ENCODE assay signal across 8 cellular contexts in genomic region chr17:4710693-4711634, GRCh38. TPM values are rescaled to one million over a fixed set of nuclear protein-coding genes. Genes with fewer than 3 reads are reported as not detected.
DNase-seq lines count a peak whose midpoint lies in the region; ATAC-seq and TF ChIP-seq lines count a peak whose summit lies in the region.

No MANE protein-coding gene starts in this region.

- no peaks in the 10 kb centered on the region for H3K27me3 ChIP-seq in A673 (replicated peaks; ENCODE audit: insufficient read depth, low read depth, low read length, poor library complexity)
- no peaks in the 10 kb centered on the region for H3K27me3 ChIP-seq in iPS-18a (ENCODE audit: control insufficient read depth, insufficient read depth, low read length)

- intact Hi-C loops in A673 (cut with micrococcal nuclease; ENCODE audit: unreplicated experiment), result no loop called here

- 6 to 20% (median 7%) methylated on average over 37 to 57 of the region's 57 CpGs for WGBS in adipose tissue, 3 donors

- peaks cover 16% of the 10 kb centered on the region for H3K4me1 ChIP-seq in A673 (ENCODE audit: insufficient read depth, low read length, poor library complexity, severe bottlenecking)
- peaks cover 13% of the 10 kb centered on the region for H3K4me1 ChIP-seq in iPS-18a (ENCODE audit: control insufficient read depth, low read depth, low read length)

- H3K36me3 ChIP-seq in A673 (ENCODE audit: insufficient read depth, low read length, poor library complexity, severe bottlenecking), result peaks cover 4% of the 10 kb centered on the region
- peaks cover 3% of the 10 kb centered on the region; the same call in 1 of the 2 replicates for H3K36me3 ChIP-seq in SK-N-MC (ENCODE audit: insufficient read depth, low read length)
- H3K36me3 ChIP-seq in iPS-18a (ENCODE audit: control insufficient read depth, low read depth, low read length), result peaks cover 2% of the 10 kb centered on the region

- H3K9ac ChIP-seq in SK-N-MC (ENCODE audit: insufficient read length) (peak overlapping the region; percentile 84), iPS-18a (ENCODE audit: low read length) (peak overlapping the region; percentile 66)

- CTCF ChIA-PET in A673 (lab: Charles Lee), result interaction anchor here (0.6 to 1.0 kb wide), 2 partner anchors 79 to 180 kb away, joined by 4 to 5 read pairs; no protein-coding TSS in a partner anchor

- H3K9me3 ChIP-seq in A673 (ENCODE audit: low read depth, low read length, poor library complexity, severe bottlenecking), result no peaks in the 10 kb centered on the region
- no peaks in the 10 kb centered on the region for H3K9me3 ChIP-seq in SK-N-MC (ENCODE audit: low read depth, low read length)
- no peaks in the 10 kb centered on the region for H3K9me3 ChIP-seq in iPS-18a (ENCODE audit: control insufficient read depth, low read depth, low read length)

- peak overlapping the region; percentile 86 for H3K4me3 ChIP-seq in A673 (ENCODE audit: low read depth, low read length, poor library complexity, severe bottlenecking)
- peak overlapping the region; percentile 91 for H3K4me3 ChIP-seq in SK-N-MC
- H3K4me3 ChIP-seq in iPS-18a (ENCODE audit: low read length), result peak overlapping the region; percentile 65

- no TSS peak for BruUV-seq in A673 (replicated peaks; lab: Mats Ljungman, UMichigan)

- ATAC-seq in GM21737 (IDR thresholded peaks at IDR 0.05; ENCODE audit: unreplicated experiment) (peak; percentile 1), HG02870 (IDR thresholded peaks at IDR 0.05; ENCODE audit: unreplicated experiment) (no peak)

- DNase-seq in A673 (ENCODE audit: low spot score) (no peak), SK-N-MC (ENCODE audit: low read depth, low spot score) (no peak), epidermal melanocyte (ENCODE audit: insufficient read length, low spot score) (no peak)
- peak; percentile 48 for DNase-seq in stimulated activated CD4-positive, alpha-beta T cell treated with anti-CD3 and anti-CD28 coated beads, Interleukin-1b, Interleukin-23, amount 100 ng/mL, for 48 hours

- no peak for TF ChIP-seq CTCF in A673 (conservative IDR thresholded peaks at IDR 0.05; ENCODE audit: low read depth, low read length)

- H3K27ac ChIP-seq in A673 (ENCODE audit: low read depth, low read length, poor library complexity, severe bottlenecking) (peak overlapping the region; percentile 81), SK-N-MC (0 out of 2 replicates have a peak overlapping the region, but pooled peaks have one; percentile 25), adipose tissue (ENCODE audit: low read depth, low read length) (peak overlapping the region; percentile 51), iPS-18a (ENCODE audit: low read length) (no peak overlapping the region)

- POLR2A ChIA-PET in A673 (lab: Charles Lee; ENCODE audit: low non-redundant PET), result interaction anchor here (0.7 kb wide), 1 partner anchor 43 kb away, joined by 5 read pairs; no protein-coding TSS in a partner anchor

RNA-seq across cellular contexts. Expression of gene ARRB2, which starts 0.5 kb away (rescaled TPM):
- total RNA-seq in A673 (2021), result 82.2 and 100 TPM in 2 replicates
- 10 to 100 TPM in 2 of 3 donors, 1 to 10 TPM in 1; 6.6 to 72.4 (median 43.6) TPM for polyA plus RNA-seq in adipose tissue

RNA-seq across cellular contexts. Expression of gene PELP1, which starts 7.0 kb away (rescaled TPM):
- 142 and 161 TPM in 2 replicates for total RNA-seq in A673 (2021)
- 10 to 100 TPM; 13.3 to 29.1 (median 18.7) TPM for polyA plus RNA-seq in adipose tissue

RNA-seq across cellular contexts. Expression of gene MED11, which starts 20.3 kb away (rescaled TPM):
- 13.7 and 22.5 TPM in 2 replicates for total RNA-seq in A673 (2021)
- polyA plus RNA-seq in adipose tissue, result 10 to 100 TPM; 19.2 to 36.9 (median 23.2) TPM

RNA-seq across cellular contexts. Expression of gene ZMYND15, which starts 28.7 kb away (rescaled TPM):
- 0.17 and 0.37 TPM in 2 replicates for total RNA-seq in A673 (2021)
- under 1 TPM; 0.33 to 0.90 (median 0.56) TPM for polyA plus RNA-seq in adipose tissue

RNA-seq across cellular contexts. Expression of gene CXCL16, which starts 28.8 kb away (rescaled TPM):
- 4.0 and 6.0 TPM in 2 replicates for total RNA-seq in A673 (2021)
- 10 to 100 TPM in 2 of 3 donors, 1 to 10 TPM in 1; 6.6 to 13.3 (median 12.1) TPM for polyA plus RNA-seq in adipose tissue
